Comparison of ENCODE assay signal across 13 cellular contexts in genomic region chr14:59407246-59407615, GRCh38. TPM values are rescaled to one million over a fixed set of nuclear protein-coding genes. Genes with fewer than 3 reads are reported as not detected.
A peak's percentile ranks its signal among the peaks of the same experiment; 100 is the strongest.
DNase-seq lines count a peak whose midpoint lies in the region; TF ChIP-seq lines count a peak whose summit lies in the region.
"Had no signal": no experiment of that assay in that cellular context is flagged by ENCODE, and none has a peak within 500 bp of the region (broad histone marks: within the 10 kb centered on the region; RNA-seq: fewer than 3 reads in every experiment).

No MANE protein-coding gene starts in this region.

- H3K27me3 Mint-ChIP-seq in osteocyte (ENCODE audit: unreplicated experiment), result peaks cover 6% of the 10 kb centered on the region

- WGBS in adipose tissue, 3 donors, result 22 to 68% (median 27%) methylated on average over 3 of the region's 3 CpGs

- H3K4me3 Mint-ChIP-seq in osteocyte (ENCODE audit: unreplicated experiment), result no peak overlapping the region
- H3K4me3 Mint-ChIP-seq: CD4-positive, alpha-beta T cell; memory B cell had no signal

- H3K27ac Mint-ChIP-seq in osteocyte (ENCODE audit: unreplicated experiment), result peak overlapping the region; percentile 39
- H3K27ac Mint-ChIP-seq: CD4-positive, alpha-beta T cell; memory B cell had no signal

- peaks cover 8% of the 10 kb centered on the region for H3K4me1 Mint-ChIP-seq in osteocyte (ENCODE audit: unreplicated experiment)
- H3K4me1 Mint-ChIP-seq: memory B cell had no signal

- H3K4me3 ChIP-seq in foreskin fibroblast (ENCODE audit: low read depth in 1 of 2, low read length in 2 of 2), result no peak overlapping the region
- no peak overlapping the region for H3K4me3 ChIP-seq in effector memory CD4-positive, alpha-beta T cell (ENCODE audit: insufficient read depth, low read depth, low read length, poor library complexity, severe bottlenecking)

- no peaks in the 10 kb centered on the region for H3K4me1 ChIP-seq in effector memory CD4-positive, alpha-beta T cell (ENCODE audit: control insufficient read depth, insufficient read depth, low read length, poor library complexity, severe bottlenecking)

- H3K27me3 ChIP-seq in effector memory CD4-positive, alpha-beta T cell (replicated peaks; ENCODE audit: control insufficient read depth, insufficient read depth, low read length, poor library complexity, severe bottlenecking), result no peaks in the 10 kb centered on the region

- peaks cover 27% of the 10 kb centered on the region for H3K9me3 Mint-ChIP-seq in osteocyte (ENCODE audit: unreplicated experiment)

- DNase-seq in CD1c-positive myeloid dendritic cell (ENCODE audit: extremely low spot score) (peak; percentile 38), foreskin fibroblast (peak; percentile 87 to 93), osteocyte (ENCODE audit: extremely low spot score, unreplicated experiment) (no peak), NCI-H774 (lab: John Stamatoyannopoulos, UW) (no peak), NCI-H1105 treated with DMSO at 0.1 percent for 48 hours (lab: John Stamatoyannopoulos, UW) (no peak), DMS 273 (lab: John Stamatoyannopoulos, UW; ENCODE audit: unreplicated experiment) (no peak)
- no peak for DNase-seq in effector memory CD4-positive, alpha-beta T cell
- DNase-seq: activated CD4-positive, alpha-beta T cell treated with anti-CD3 and anti-CD28 coated beads, Interleukin-2, amount 50 U/mL, for 1 hour; CD4-positive, alpha-beta T cell; NCI-H1105; RPMI8226 had no signal

- H3K36me3 Mint-ChIP-seq in osteocyte (ENCODE audit: unreplicated experiment), result peaks cover 4% of the 10 kb centered on the region

- no peaks in the 10 kb centered on the region for H3K36me3 ChIP-seq in effector memory CD4-positive, alpha-beta T cell (ENCODE audit: control insufficient read depth, insufficient read depth, low read length)

- TF ChIP-seq CTCF in foreskin fibroblast (IDR thresholded peaks at IDR 0.05; ENCODE audit: low read depth, low read length) (no peak), osteocyte (IDR thresholded peaks at IDR 0.05) (no peak)

- H3K9me3 ChIP-seq in effector memory CD4-positive, alpha-beta T cell (ENCODE audit: control insufficient read depth, low read length), result no peaks in the 10 kb centered on the region

- peak overlapping the region; percentile 13 for H3K27ac ChIP-seq in adipose tissue (ENCODE audit: low read depth, low read length)
- no peak overlapping the region for H3K27ac ChIP-seq in effector memory CD4-positive, alpha-beta T cell (ENCODE audit: insufficient read depth, low read length, poor library complexity, severe bottlenecking)

RNA-seq across cellular contexts. Expression of gene GPR135, which starts 57.9 kb away (rescaled TPM):
- polyA plus RNA-seq in adipose tissue, result 1 to 10 TPM in 1 of 3 donors, under 1 TPM in 2; 0.43 to 1.3 (median 0.79) TPM
- 3.5 and 3.6 TPM in 2 replicates for total RNA-seq in osteocyte

Comparison
In these comparisons a context has a peak if more than half of its experiments do, and no peak if none do; other contexts are left out.
1. DNase-seq: peak in CD1c-positive myeloid dendritic cell (single experiment) and foreskin fibroblast (2 of 2); none in osteocyte (single experiment), NCI-H774 (single experiment), effector memory CD4-positive, alpha-beta T cell (0 of 3), NCI-H1105 treated with DMSO at 0.1 percent for 48 hours (single experiment) and DMS 273 (single experiment).